In the genomic region with DNA sequence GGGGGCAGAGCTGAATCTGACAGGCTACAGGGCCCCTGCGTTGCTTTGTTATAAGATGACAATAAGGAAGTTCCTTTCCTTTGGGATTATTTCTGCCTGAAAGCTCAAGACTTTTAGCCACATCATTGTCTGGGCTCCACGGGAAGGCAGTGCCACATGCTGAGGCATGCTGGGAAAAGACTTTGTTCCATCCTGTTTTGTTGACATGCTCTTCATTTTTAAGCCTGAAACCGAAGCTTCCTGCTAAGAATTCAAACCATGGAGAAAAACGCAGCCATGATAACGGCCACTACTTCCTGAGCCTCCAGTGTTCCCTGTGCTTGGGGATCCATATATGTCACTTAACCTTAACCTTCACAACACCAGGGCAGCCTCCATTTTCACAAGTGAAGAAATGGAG, we compare ENCODE assay signal across 1 cellular context.
TF ChIP-seq lines count a peak whose summit lies in the region.

No MANE protein-coding gene starts in this region.

TF ChIP-seq in H1, 55 proteins besides CTCF, POLR2A, EP300 and RAD21:
- TF ChIP-seq TCF12 (IDR thresholded peaks at IDR 0.05; ENCODE audit: low read depth, low read length) (0 out of 2 replicates have a peak, but pooled peaks have one; percentile 5), CHD1 (IDR thresholded peaks at IDR 0.05; ENCODE audit: low read depth, low read length) (no peak), CBX8 (IDR thresholded peaks at IDR 0.05; ENCODE audit: borderline replicate concordance, low read depth, low read length) (no peak), RBBP5 (IDR thresholded peaks at IDR 0.05; ENCODE audit: borderline replicate concordance, low read depth, low read length) (no peak), SIN3A (conservative IDR thresholded peaks at IDR 0.05 in 1 of 2, IDR thresholded peaks at IDR 0.05 in 1 of 2; ENCODE audit: low read depth in 1 of 2, low read length in 2 of 2) (no peak), RNF2 (IDR thresholded peaks at IDR 0.05; ENCODE audit: borderline replicate concordance, low read depth, low read length, missing control alignments, poor library complexity, severe bottlenecking) (no peak), CHD2 (IDR thresholded peaks at IDR 0.05; ENCODE audit: low read length) (no peak), POU5F1 (IDR thresholded peaks at IDR 0.05; ENCODE audit: low read depth, low read length) (peak; percentile 39; the same call in 1 of the 2 replicates), GABPA (IDR thresholded peaks at IDR 0.05; ENCODE audit: borderline replicate concordance, insufficient read depth, low read length) (no peak), SAP30 (IDR thresholded peaks at IDR 0.05; ENCODE audit: insufficient read depth, insufficient replicate concordance, low read length) (no peak), RFX5 (IDR thresholded peaks at IDR 0.05; ENCODE audit: borderline replicate concordance, low read depth, low read length) (no peak), NANOG (IDR thresholded peaks at IDR 0.05; ENCODE audit: insufficient read depth, low read depth, low read length, poor library complexity, severe bottlenecking) (peak; percentile 76), KDM1A (IDR thresholded peaks at IDR 0.05; ENCODE audit: borderline replicate concordance, low read length) (no peak), USF2 (IDR thresholded peaks at IDR 0.05; ENCODE audit: low read length) (no peak), EZH2 (IDR thresholded peaks at IDR 0.05; ENCODE audit: low read depth, low read length, severe bottlenecking) (no peak), TBP (IDR thresholded peaks at IDR 0.05; ENCODE audit: low read depth, low read length) (no peak), SP2 (IDR thresholded peaks at IDR 0.05; ENCODE audit: low read length) (no peak), HDAC2 (IDR thresholded peaks at IDR 0.05; ENCODE audit: borderline replicate concordance in 1 of 2, low read depth in 2 of 2, low read length in 2 of 2) (no peak), BRCA1 (IDR thresholded peaks at IDR 0.05; ENCODE audit: low read depth, low read length) (no peak), PHF8 (conservative IDR thresholded peaks at IDR 0.05; ENCODE audit: low read depth, low read length) (no peak), SUZ12 (IDR thresholded peaks at IDR 0.05; ENCODE audit: low read length) (no peak), KDM5A (IDR thresholded peaks at IDR 0.05; ENCODE audit: low read length) (no peak), SIRT6 (IDR thresholded peaks at IDR 0.05; ENCODE audit: low read length) (no peak), TAF1 (IDR thresholded peaks at IDR 0.05; ENCODE audit: low read depth, low read length) (no peak), JUND (IDR thresholded peaks at IDR 0.05; ENCODE audit: low read length) (no peak), BCL11A (IDR thresholded peaks at IDR 0.05; ENCODE audit: low read depth in 2 of 2, low read length in 2 of 2) (no peak), CREB1 (IDR thresholded peaks at IDR 0.05) (no peak), YY1 (IDR thresholded peaks at IDR 0.05; ENCODE audit: low read depth, low read length) (0 out of 2 replicates have a peak, but pooled peaks have one; percentile 63), MAX (IDR thresholded peaks at IDR 0.05) (peak; percentile 40), SRF (IDR thresholded peaks at IDR 0.05; ENCODE audit: low read depth, low read length) (no peak), FOSL1 (IDR thresholded peaks at IDR 0.05; ENCODE audit: insufficient read depth, low read depth, low read length) (no peak), SIX5 (IDR thresholded peaks at IDR 0.05; ENCODE audit: low read depth, low read length) (no peak), SP1 (IDR thresholded peaks at IDR 0.05; ENCODE audit: low read depth, low read length) (0 out of 2 replicates have a peak, but pooled peaks have one; percentile 18), ASH2L (IDR thresholded peaks at IDR 0.05; ENCODE audit: low read length) (no peak), CBX5 (IDR thresholded peaks at IDR 0.05; ENCODE audit: low read depth, low read length) (no peak), TAF7 (optimal IDR thresholded peaks at IDR 0.05; ENCODE audit: borderline replicate concordance, low read depth, low read length) (no peak), NRF1 (IDR thresholded peaks at IDR 0.05; ENCODE audit: low read depth, low read length) (no peak)
- TF ChIP-seq, protein P1, sequence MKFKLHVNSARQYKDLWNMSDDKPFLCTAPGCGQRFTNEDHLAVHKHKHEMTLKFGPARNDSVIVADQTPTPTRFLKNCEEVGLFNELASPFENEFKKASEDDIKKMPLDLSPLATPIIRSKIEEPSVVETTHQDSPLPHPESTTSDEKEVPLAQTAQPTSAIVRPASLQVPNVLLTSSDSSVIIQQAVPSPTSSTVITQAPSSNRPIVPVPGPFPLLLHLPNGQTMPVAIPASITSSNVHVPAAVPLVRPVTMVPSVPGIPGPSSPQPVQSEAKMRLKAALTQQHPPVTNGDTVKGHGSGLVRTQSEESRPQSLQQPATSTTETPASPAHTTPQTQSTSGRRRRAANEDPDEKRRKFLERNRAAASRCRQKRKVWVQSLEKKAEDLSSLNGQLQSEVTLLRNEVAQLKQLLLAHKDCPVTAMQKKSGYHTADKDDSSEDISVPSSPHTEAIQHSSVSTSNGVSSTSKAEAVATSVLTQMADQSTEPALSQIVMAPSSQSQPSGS (IDR thresholded peaks at IDR 0.05; ENCODE audit: low read length): no peak; the same call in 1 of the 2 replicates
- TF ChIP-seq, protein P2, sequence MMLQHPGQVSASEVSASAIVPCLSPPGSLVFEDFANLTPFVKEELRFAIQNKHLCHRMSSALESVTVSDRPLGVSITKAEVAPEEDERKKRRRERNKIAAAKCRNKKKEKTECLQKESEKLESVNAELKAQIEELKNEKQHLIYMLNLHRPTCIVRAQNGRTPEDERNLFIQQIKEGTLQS (IDR thresholded peaks at IDR 0.05; ENCODE audit: insufficient read depth, low read depth, low read length): no peak
- TF ChIP-seq, protein P3, sequence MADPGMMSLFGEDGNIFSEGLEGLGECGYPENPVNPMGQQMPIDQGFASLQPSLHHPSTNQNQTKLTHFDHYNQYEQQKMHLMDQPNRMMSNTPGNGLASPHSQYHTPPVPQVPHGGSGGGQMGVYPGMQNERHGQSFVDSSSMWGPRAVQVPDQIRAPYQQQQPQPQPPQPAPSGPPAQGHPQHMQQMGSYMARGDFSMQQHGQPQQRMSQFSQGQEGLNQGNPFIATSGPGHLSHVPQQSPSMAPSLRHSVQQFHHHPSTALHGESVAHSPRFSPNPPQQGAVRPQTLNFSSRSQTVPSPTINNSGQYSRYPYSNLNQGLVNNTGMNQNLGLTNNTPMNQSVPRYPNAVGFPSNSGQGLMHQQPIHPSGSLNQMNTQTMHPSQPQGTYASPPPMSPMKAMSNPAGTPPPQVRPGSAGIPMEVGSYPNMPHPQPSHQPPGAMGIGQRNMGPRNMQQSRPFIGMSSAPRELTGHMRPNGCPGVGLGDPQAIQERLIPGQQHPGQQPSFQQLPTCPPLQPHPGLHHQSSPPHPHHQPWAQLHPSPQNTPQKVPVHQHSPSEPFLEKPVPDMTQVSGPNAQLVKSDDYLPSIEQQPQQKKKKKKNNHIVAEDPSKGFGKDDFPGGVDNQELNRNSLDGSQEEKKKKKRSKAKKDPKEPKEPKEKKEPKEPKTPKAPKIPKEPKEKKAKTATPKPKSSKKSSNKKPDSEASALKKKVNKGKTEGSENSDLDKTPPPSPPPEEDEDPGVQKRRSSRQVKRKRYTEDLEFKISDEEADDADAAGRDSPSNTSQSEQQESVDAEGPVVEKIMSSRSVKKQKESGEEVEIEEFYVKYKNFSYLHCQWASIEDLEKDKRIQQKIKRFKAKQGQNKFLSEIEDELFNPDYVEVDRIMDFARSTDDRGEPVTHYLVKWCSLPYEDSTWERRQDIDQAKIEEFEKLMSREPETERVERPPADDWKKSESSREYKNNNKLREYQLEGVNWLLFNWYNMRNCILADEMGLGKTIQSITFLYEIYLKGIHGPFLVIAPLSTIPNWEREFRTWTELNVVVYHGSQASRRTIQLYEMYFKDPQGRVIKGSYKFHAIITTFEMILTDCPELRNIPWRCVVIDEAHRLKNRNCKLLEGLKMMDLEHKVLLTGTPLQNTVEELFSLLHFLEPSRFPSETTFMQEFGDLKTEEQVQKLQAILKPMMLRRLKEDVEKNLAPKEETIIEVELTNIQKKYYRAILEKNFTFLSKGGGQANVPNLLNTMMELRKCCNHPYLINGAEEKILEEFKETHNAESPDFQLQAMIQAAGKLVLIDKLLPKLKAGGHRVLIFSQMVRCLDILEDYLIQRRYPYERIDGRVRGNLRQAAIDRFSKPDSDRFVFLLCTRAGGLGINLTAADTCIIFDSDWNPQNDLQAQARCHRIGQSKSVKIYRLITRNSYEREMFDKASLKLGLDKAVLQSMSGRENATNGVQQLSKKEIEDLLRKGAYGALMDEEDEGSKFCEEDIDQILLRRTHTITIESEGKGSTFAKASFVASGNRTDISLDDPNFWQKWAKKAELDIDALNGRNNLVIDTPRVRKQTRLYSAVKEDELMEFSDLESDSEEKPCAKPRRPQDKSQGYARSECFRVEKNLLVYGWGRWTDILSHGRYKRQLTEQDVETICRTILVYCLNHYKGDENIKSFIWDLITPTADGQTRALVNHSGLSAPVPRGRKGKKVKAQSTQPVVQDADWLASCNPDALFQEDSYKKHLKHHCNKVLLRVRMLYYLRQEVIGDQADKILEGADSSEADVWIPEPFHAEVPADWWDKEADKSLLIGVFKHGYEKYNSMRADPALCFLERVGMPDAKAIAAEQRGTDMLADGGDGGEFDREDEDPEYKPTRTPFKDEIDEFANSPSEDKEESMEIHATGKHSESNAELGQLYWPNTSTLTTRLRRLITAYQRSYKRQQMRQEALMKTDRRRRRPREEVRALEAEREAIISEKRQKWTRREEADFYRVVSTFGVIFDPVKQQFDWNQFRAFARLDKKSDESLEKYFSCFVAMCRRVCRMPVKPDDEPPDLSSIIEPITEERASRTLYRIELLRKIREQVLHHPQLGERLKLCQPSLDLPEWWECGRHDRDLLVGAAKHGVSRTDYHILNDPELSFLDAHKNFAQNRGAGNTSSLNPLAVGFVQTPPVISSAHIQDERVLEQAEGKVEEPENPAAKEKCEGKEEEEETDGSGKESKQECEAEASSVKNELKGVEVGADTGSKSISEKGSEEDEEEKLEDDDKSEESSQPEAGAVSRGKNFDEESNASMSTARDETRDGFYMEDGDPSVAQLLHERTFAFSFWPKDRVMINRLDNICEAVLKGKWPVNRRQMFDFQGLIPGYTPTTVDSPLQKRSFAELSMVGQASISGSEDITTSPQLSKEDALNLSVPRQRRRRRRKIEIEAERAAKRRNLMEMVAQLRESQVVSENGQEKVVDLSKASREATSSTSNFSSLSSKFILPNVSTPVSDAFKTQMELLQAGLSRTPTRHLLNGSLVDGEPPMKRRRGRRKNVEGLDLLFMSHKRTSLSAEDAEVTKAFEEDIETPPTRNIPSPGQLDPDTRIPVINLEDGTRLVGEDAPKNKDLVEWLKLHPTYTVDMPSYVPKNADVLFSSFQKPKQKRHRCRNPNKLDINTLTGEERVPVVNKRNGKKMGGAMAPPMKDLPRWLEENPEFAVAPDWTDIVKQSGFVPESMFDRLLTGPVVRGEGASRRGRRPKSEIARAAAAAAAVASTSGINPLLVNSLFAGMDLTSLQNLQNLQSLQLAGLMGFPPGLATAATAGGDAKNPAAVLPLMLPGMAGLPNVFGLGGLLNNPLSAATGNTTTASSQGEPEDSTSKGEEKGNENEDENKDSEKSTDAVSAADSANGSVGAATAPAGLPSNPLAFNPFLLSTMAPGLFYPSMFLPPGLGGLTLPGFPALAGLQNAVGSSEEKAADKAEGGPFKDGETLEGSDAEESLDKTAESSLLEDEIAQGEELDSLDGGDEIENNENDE (IDR thresholded peaks at IDR 0.05; ENCODE audit: insufficient replicate concordance, low read length): peak; percentile 20
